8 cellular contexts compared by ENCODE assay signal in the genomic region with DNA sequence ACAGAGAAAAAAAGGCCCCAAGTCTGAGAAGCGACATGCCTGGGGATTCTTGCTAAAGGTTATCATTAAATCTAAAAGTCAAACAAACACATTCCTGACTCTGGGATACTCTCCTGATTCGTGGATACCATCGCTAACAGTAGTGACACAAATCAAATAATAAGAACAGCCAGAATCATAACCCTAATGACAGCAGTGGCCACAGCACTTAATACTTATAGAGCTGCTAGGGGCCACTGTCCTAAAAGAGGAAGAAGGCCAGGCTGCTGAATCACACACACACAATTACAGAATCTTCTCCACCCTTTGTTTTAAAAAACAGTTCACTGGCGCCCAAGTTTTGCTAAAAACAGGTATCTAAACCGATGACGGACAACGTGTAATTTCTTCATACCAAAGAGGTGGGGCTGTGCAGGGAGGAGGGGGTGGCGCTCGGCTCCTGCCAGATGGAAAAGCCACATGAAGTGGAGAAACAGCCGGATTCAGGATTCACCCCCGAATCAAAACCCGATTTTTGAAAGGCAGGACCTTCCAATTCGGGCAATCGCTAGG. TPM values are rescaled to one million over a fixed set of nuclear protein-coding genes. Genes with fewer than 3 reads are reported as not detected.
DNase-seq lines count a peak whose midpoint lies in the region; ATAC-seq and TF ChIP-seq lines count a peak whose summit lies in the region.

No MANE protein-coding gene starts in this region.

- ATAC-seq in HG03378 (IDR thresholded peaks at IDR 0.05; ENCODE audit: unreplicated experiment), result no peak

- no peaks in the 10 kb centered on the region for H3K9me3 ChIP-seq in duodenal mucosa (ENCODE audit: control insufficient read depth in 1 of 2, low read length in 2 of 2)
- no peaks in the 10 kb centered on the region for H3K9me3 ChIP-seq in tibial nerve

- peak; percentile 8 to 27 for TF ChIP-seq POLR2A in tibial nerve (IDR thresholded peaks at IDR 0.05)

- H3K9ac ChIP-seq in duodenal mucosa (ENCODE audit: low read depth in 1 of 2, low read length in 2 of 2), result peak overlapping the region; percentile 83 to 94

- peak overlapping the region; percentile 88 for H3K4me3 ChIP-seq in HL-60 (replicated peaks; ENCODE audit: insufficient read depth, low read length)
- H3K4me3 ChIP-seq in duodenal mucosa (ENCODE audit: low read depth in 1 of 2, low read length in 2 of 2), result peak overlapping the region; percentile 76 to 82
- H3K4me3 ChIP-seq in tibial nerve, result peak overlapping the region; percentile 83 to 99 (median 95)

- H3K4me1 ChIP-seq in duodenal mucosa (ENCODE audit: control insufficient read depth in 1 of 2, insufficient read depth in 2 of 2, low read length in 2 of 2), result peaks cover 7 to 20% of the 10 kb centered on the region in 2 donors
- H3K4me1 ChIP-seq in tibial nerve, result peaks cover 0 to 36% (median 12%) of the 10 kb centered on the region in 4 donors

- H3K36me3 ChIP-seq in duodenal mucosa (ENCODE audit: control insufficient read depth in 1 of 2, insufficient read depth in 2 of 2, low read length in 2 of 2), result peaks cover 0 to 3% of the 10 kb centered on the region in 2 donors
- peaks cover 0 to 8% (median 0%) of the 10 kb centered on the region in 3 donors for H3K36me3 ChIP-seq in tibial nerve

- DNase-seq in Caki2 (ENCODE audit: low read depth) (peak; percentile 75), HL-60 (ENCODE audit: low read depth in 1 of 2, low spot score in 1 of 2) (peak in 1 of 2 experiments; percentile 63), SKM-1 treated with dmso at 0.1 percent for 144 hours (lab: John Stamatoyannopoulos, UW; ENCODE audit: unreplicated experiment) (peak; percentile 10), medulla oblongata (ENCODE audit: extremely low spot score) (peak; percentile 49), tibial nerve (ENCODE audit: low spot score in 2 of 2) (peak in 1 of 2 donors; percentile 32), SHP77 treated with DMSO at 0.1 percent for 48 hours (lab: John Stamatoyannopoulos, UW) (no peak)

- 2% methylated on average over 14 of the region's 14 CpGs for WGBS in tibial nerve, 2 donors

- in situ Hi-C loops in Caki2 (cut with HindIII; ENCODE audit: low pct_unique_long_range_greater_than_20kb, low sequenced_read_pairs), result no loop called here

- TF ChIP-seq EP300 in tibial nerve (IDR thresholded peaks at IDR 0.05), result peak in 1 of 2 donors; percentile 35

- H3K27ac ChIP-seq in HL-60 (replicated peaks) (peak overlapping the region; percentile 70), duodenal mucosa (ENCODE audit: low read depth, low read length) (peak overlapping the region; percentile 87), tibial nerve (peak overlapping the region; percentile 94 to 100 (median 99))

- no peaks in the 10 kb centered on the region for H3K27me3 ChIP-seq in HL-60 (ENCODE audit: insufficient read depth, poor library complexity, severe bottlenecking)
- no peaks in the 10 kb centered on the region for H3K27me3 ChIP-seq in duodenal mucosa (ENCODE audit: control insufficient read depth in 1 of 2, insufficient read depth in 2 of 2, low read length in 2 of 2)
- H3K27me3 ChIP-seq in tibial nerve, result no peaks in the 10 kb centered on the region

- no peak for TF ChIP-seq CTCF in HL-60 (IDR thresholded peaks at IDR 0.05; ENCODE audit: insufficient read depth, low read length)
- TF ChIP-seq CTCF in tibial nerve (IDR thresholded peaks at IDR 0.05), result no peak

RNA-seq across cellular contexts. Expression of a gene that starts 1.1 kb away (rescaled TPM):
- 26.9 and 28.4 TPM in 2 replicates for total RNA-seq in Caki2 (2014; rRNA removed; shearing (Covaris generic); ENCODE audit: low replicate concordance)
- 100 to 1,000 TPM in 1 of 4 donors, 10 to 100 TPM in 3; 89.2 to 105 (median 90.9) TPM for total RNA-seq in tibial nerve
